8 cellular contexts compared by ENCODE assay signal in the genomic region with DNA sequence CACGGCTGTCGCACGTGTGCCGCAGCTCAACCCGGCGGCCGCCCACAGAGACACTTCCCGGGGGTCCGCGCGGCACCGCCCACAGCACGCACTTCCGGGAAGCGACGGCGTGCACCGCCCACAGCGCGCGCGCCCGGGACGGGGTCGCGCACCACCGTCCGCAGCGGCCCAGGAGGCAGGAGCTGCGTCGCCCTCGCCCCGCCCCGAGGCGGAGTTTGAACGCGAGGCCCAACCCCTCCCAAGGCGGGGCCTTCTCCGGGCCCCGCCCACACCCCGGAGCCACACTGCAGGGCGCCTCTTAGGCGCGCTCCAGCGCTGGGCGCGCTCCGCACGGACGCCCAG.
DNase-seq lines count a peak whose midpoint lies in the region; ATAC-seq and TF ChIP-seq lines count a peak whose summit lies in the region.
"Not testable (repeated sequence)": the region's sequence is repeated elsewhere in the genome, so short reads cannot be mapped to it uniquely, and the experiment has no call there.

No MANE protein-coding gene starts in this region.

- not testable (repeated sequence) for H4K20me1 ChIP-seq in H9 (ENCODE audit: control insufficient read depth, insufficient read depth, insufficient read length)

- not testable (repeated sequence) for H2AFZ ChIP-seq in H9 (ENCODE audit: low read length)

- H3K27ac Mint-ChIP-seq in H9, result not testable (repeated sequence)

- peak overlapping the region in 1 of 2 experiments; percentile 52; a peak in 2 of 5 replicates for H3K4me3 Mint-ChIP-seq in H9

- H3K9me3 ChIP-seq in H9 (ENCODE audit: control insufficient read depth, low read depth, low read length); body of pancreas; right atrium auricular region: not testable (repeated sequence)

- not testable (repeated sequence) for H3K4me2 ChIP-seq in H9 (ENCODE audit: insufficient read depth, insufficient read length, low read length)

- not testable (repeated sequence) for H2BK120ac ChIP-seq in H9 (ENCODE audit: low read depth, low read length, poor library complexity, severe bottlenecking)

- not testable (repeated sequence) for H3K79me1 ChIP-seq in H9 (ENCODE audit: insufficient read depth, low read depth, low read length, poor library complexity, severe bottlenecking)

- not testable (repeated sequence) for H3K79me2 ChIP-seq in H9 (ENCODE audit: insufficient read depth, low read length)

- not testable (repeated sequence) for H3K4ac ChIP-seq in H9 (ENCODE audit: low read depth, low read length)

- DNase-seq in G401 (ENCODE audit: low spot score), result peak; percentile 84
- peak; percentile 71 for DNase-seq in H9
- peak; percentile 69 for DNase-seq in HT-29 (ENCODE audit: low spot score)
- DNase-seq in activated CD4-positive, alpha-beta T cell treated with anti-CD3 and anti-CD28 coated beads for 4 hours, result peak; percentile 74 to 80
- DNase-seq in body of pancreas, result peak; percentile 84 to 87 (median 86)
- DNase-seq in right atrium auricular region (ENCODE audit: low spot score), result peak; percentile 87
- DNase-seq in posterior cingulate gyrus, result peak; percentile 49 to 99 (median 86)
- DNase-seq in stimulated activated CD8-positive, alpha-beta memory T cell treated with anti-CD3 and anti-CD28 coated beads, Interleukin-7, amount 100 ng/mL, for 48 hours (ENCODE audit: extremely low read depth in 1 of 2, low read depth in 1 of 2), result peak; percentile 63 to 70

- H3K14ac ChIP-seq in H9 (ENCODE audit: insufficient read depth, low read length), result not testable (repeated sequence)

- H2BK15ac ChIP-seq in H9 (ENCODE audit: low read depth, low read length), result not testable (repeated sequence)

- not testable (repeated sequence) for H3K36me3 Mint-ChIP-seq in H9 (ENCODE audit: insufficient read depth in 1 of 3, low read depth in 3 of 3)

- not testable (repeated sequence) for H3K23ac ChIP-seq in H9 (ENCODE audit: insufficient read length, low read depth, low read length)

- TF ChIP-seq CTCF in H9 (conservative IDR thresholded peaks at IDR 0.05); body of pancreas (IDR thresholded peaks at IDR 0.05); right atrium auricular region (IDR thresholded peaks at IDR 0.05): not testable (repeated sequence)

- H2BK5ac ChIP-seq in H9 (ENCODE audit: insufficient read length, low read length), result not testable (repeated sequence)

- no CpG with 5 or more reads among the region's 50 CpGs for WGBS in H9 (ENCODE audit: extremely low coverage, insufficient read length, low lambda C conversion rate)
- WGBS in body of pancreas, 2 donors, result no CpG with 5 or more reads among the region's 50 CpGs

- not testable (repeated sequence) for H3K27me3 Mint-ChIP-seq in H9 (ENCODE audit: low read depth)

- not testable (repeated sequence) for H3K4me1 Mint-ChIP-seq in H9

- not testable (repeated sequence) for H2BK12ac ChIP-seq in H9 (ENCODE audit: insufficient read length, low read depth, low read length)

- not testable (repeated sequence) for H3K18ac ChIP-seq in H9 (ENCODE audit: insufficient read length, low read depth, low read length)

- H2BK20ac ChIP-seq in H9 (ENCODE audit: low read depth, low read length, poor library complexity, severe bottlenecking), result not testable (repeated sequence)

- H3K4me1 ChIP-seq in H9 (ENCODE audit: insufficient read depth, low read length); body of pancreas; right atrium auricular region: not testable (repeated sequence)

- not testable (repeated sequence) for H3K9ac ChIP-seq in H9 (ENCODE audit: extremely low read depth, insufficient read length, low read length)

- H3K9me3 Mint-ChIP-seq in H9, result not testable (repeated sequence)

- peak in 1 of 3 donors; percentile 21 for TF ChIP-seq POLR2A in body of pancreas (IDR thresholded peaks at IDR 0.05)

- not testable (repeated sequence) for H3K4me3 ChIP-seq in body of pancreas
- H3K4me3 ChIP-seq in right atrium auricular region, result peak overlapping the region; percentile 53 to 56

- H4K91ac ChIP-seq in H9 (ENCODE audit: insufficient read length, low read depth, low read length), result not testable (repeated sequence)

- intact Hi-C loops in body of pancreas (cut with DNase I); posterior cingulate gyrus (cut with DNase I): not testable (repeated sequence)

- H3K23me2 ChIP-seq in H9 (ENCODE audit: insufficient read length, low read depth, low read length, poor library complexity, severe bottlenecking), result not testable (repeated sequence)

- not testable (repeated sequence) for H4K5ac ChIP-seq in H9 (ENCODE audit: insufficient read length, low read depth, low read length)

- in situ Hi-C loops in G401 (cut with HindIII; ENCODE audit: low sequenced_read_pairs), result not testable (repeated sequence)

- H3K27me3 ChIP-seq in H9 (ENCODE audit: insufficient read depth, low read length); body of pancreas; right atrium auricular region: not testable (repeated sequence)

- H3K56ac ChIP-seq in H9 (ENCODE audit: insufficient read length, low read depth, low read length), result not testable (repeated sequence)

- not testable (repeated sequence) for H3K27ac ChIP-seq in H9 (ENCODE audit: insufficient read length, low read depth, low read length)
- H3K27ac ChIP-seq in body of pancreas (peak overlapping the region in 2 of 4 donors; percentile 12 to 58), right atrium auricular region (peak overlapping the region in 1 of 2 donors; percentile 53)

- not testable (repeated sequence) for H4K8ac ChIP-seq in H9 (replicated peaks; ENCODE audit: insufficient read length, low read depth, low read length)

- not testable (repeated sequence) for H3T11ph ChIP-seq in H9 (ENCODE audit: low read length)

- H2AK5ac ChIP-seq in H9 (ENCODE audit: insufficient read length, low read length), result not testable (repeated sequence)

- not testable (repeated sequence) for H3K36me3 ChIP-seq in body of pancreas (replicated peaks in 1 of 2; ENCODE audit: insufficient read depth in 1 of 2, low read depth in 2 of 2); right atrium auricular region

- ATAC-seq in body of pancreas, result peak; percentile 100
